ENCODE assay signal across 13 cellular contexts in the genomic region with DNA sequence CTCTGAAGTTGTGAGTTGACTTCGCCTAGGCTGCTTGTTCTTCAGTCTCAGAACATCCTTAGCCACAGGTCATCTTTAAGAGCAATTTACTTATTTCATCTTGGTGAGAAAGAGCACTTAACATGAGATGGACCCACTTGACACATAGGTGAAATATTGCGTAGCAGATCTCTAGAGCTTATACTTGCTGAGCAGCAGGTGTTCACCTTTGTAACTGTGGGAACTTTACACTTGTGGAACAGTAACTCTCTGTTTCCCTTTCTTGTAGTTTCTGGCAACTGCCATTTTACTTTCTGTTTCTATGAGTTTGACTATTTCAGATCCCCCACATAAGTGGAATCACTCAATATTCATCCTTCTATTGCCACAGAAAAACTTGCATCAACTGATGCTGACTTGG.
DNase-seq lines count a peak whose midpoint lies in the region; ATAC-seq and TF ChIP-seq lines count a peak whose summit lies in the region.
"Had no signal": no experiment of that assay in that cellular context is flagged by ENCODE, and none has a peak within 500 bp of the region (broad histone marks: within the 10 kb centered on the region; RNA-seq: fewer than 3 reads in every experiment).

No MANE protein-coding gene starts in this region.

- no peaks in the 10 kb centered on the region for H3K9me3 Mint-ChIP-seq in osteocyte (ENCODE audit: unreplicated experiment)
- H3K9me3 Mint-ChIP-seq: activated CD8-positive, alpha-beta T cell treated with anti-CD3 and anti-CD28 coated beads for 36 hours; activated naive CD8-positive, alpha-beta T cell treated with anti-CD3 and anti-CD28 coated beads, Interleukin-2, amount 10 ng/mL, durations not matched to agents 7 days and 5 days; mesothelial cell of epicardium had no signal

- ATAC-seq in GM19395 (IDR thresholded peaks at IDR 0.05; ENCODE audit: unreplicated experiment) (peak; percentile 92), HG02840 (IDR thresholded peaks at IDR 0.05; ENCODE audit: low FRiP score, unreplicated experiment) (peak; percentile 93), HG03520 (IDR thresholded peaks at IDR 0.05; ENCODE audit: unreplicated experiment) (peak; percentile 94)
- ATAC-seq: activated CD8-positive, alpha-beta T cell treated with anti-CD3 and anti-CD28 coated beads for 36 hours; sciatic nerve had no signal

- TF ChIP-seq CTCF in GM13976 (IDR thresholded peaks at IDR 0.05; ENCODE audit: borderline replicate concordance, control extremely low read depth, extremely low read depth, insufficient read depth, missing control alignments) (no peak), osteocyte (IDR thresholded peaks at IDR 0.05) (no peak)

- H3K4me1 Mint-ChIP-seq in osteocyte (ENCODE audit: unreplicated experiment), result peaks cover 14% of the 10 kb centered on the region
- H3K4me1 Mint-ChIP-seq: activated naive CD8-positive, alpha-beta T cell treated with anti-CD3 and anti-CD28 coated beads, Interleukin-2, amount 10 ng/mL, durations not matched to agents 7 days and 5 days had no signal

- in situ Hi-C loops in GM13976 (cut with MboI; ENCODE audit: low sequenced_read_pairs, unreplicated experiment), result no loop called here

- H3K27me3 Mint-ChIP-seq in osteocyte (ENCODE audit: unreplicated experiment), result peaks cover 16% of the 10 kb centered on the region

- H3K36me3 Mint-ChIP-seq in osteocyte (ENCODE audit: unreplicated experiment), result no peaks in the 10 kb centered on the region
- H3K36me3 Mint-ChIP-seq: activated naive CD8-positive, alpha-beta T cell treated with anti-CD3 and anti-CD28 coated beads, Interleukin-2, amount 10 ng/mL, durations not matched to agents 7 days and 5 days; mesothelial cell of epicardium had no signal

- H3K27ac Mint-ChIP-seq in osteocyte (ENCODE audit: unreplicated experiment), result no peak overlapping the region
- H3K27ac Mint-ChIP-seq: activated CD8-positive, alpha-beta T cell treated with anti-CD3 and anti-CD28 coated beads for 36 hours; activated naive CD8-positive, alpha-beta T cell treated with anti-CD3 and anti-CD28 coated beads, Interleukin-2, amount 10 ng/mL, durations not matched to agents 7 days and 5 days; mesothelial cell of epicardium had no signal

- H3K4me3 Mint-ChIP-seq in osteocyte (ENCODE audit: unreplicated experiment), result no peak overlapping the region
- H3K4me3 Mint-ChIP-seq: activated CD8-positive, alpha-beta T cell treated with anti-CD3 and anti-CD28 coated beads for 36 hours; activated naive CD8-positive, alpha-beta T cell treated with anti-CD3 and anti-CD28 coated beads, Interleukin-2, amount 10 ng/mL, durations not matched to agents 7 days and 5 days; mesothelial cell of epicardium had no signal

- DNase-seq in GM13976 (ENCODE audit: low spot score) (peak; percentile 57), NCI-H226 (no peak), HCEC 1CT (no peak), osteocyte (ENCODE audit: extremely low spot score, unreplicated experiment) (no peak), DMS53 treated with DMSO at 0.1 percent for 48 hours (lab: John Stamatoyannopoulos, UW; ENCODE audit: unreplicated experiment) (no peak)
- DNase-seq: activated CD8-positive, alpha-beta T cell treated with anti-CD3 and anti-CD28 coated beads for 36 hours; activated naive CD8-positive, alpha-beta T cell treated with anti-CD3 and anti-CD28 coated beads, Interleukin-2, amount 10 ng/mL, durations not matched to agents 7 days and 5 days; AML-193 had no signal
